ENCODE assay signal across 1 cellular context in genomic region chr5:132237141-132237540, GRCh38.
A peak's percentile ranks its signal among the peaks of the same experiment; 100 is the strongest.
TF ChIP-seq lines count a peak whose summit lies in the region.

No MANE protein-coding gene starts in this region.

TF ChIP-seq in K562, 482 proteins besides CTCF, POLR2A, EP300 and RAD21:
- TF ChIP-seq ELF4 (CRISPR knock-in tag; IDR thresholded peaks at IDR 0.05) (no peak), CTCFL (IDR thresholded peaks at IDR 0.05; ENCODE audit: borderline replicate concordance, insufficient read depth, low read depth, low read length, poor library complexity, severe bottlenecking) (peak; percentile 33)
